28 cellular contexts compared by ENCODE assay signal in the genomic region with DNA sequence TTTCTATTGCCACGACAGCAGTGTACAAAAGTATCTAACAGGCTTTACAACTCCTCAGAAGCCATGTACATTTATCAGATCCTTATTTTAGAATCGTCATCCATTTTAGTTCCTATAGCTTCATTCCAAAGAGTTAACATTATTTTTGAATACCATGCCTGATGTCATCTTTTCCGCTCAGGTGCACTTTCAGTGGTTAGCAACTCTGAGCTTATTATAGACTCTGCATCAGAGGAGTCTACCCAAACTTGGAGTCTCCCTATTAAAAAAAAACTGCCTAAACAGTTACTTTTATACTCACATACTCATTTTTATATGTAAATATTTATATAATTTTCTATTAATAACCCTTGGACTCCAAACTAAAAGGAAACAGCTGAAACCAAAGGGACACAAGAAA. TPM values are rescaled to one million over a fixed set of nuclear protein-coding genes. Genes with fewer than 3 reads are reported as not detected.
"Had no signal": no experiment of that assay in that cellular context is flagged by ENCODE, and none has a peak within 500 bp of the region (broad histone marks: within the 10 kb centered on the region; RNA-seq: fewer than 3 reads in every experiment).

No MANE protein-coding gene starts in this region.

- H3K9me3 Mint-ChIP-seq: central memory CD8-positive, alpha-beta T cell had no signal

- H3K27ac ChIP-seq: breast epithelium, left lung, testis, vagina had no signal

- FAIRE-seq: small intestine had no signal

- H3K4me3 Mint-ChIP-seq: activated CD4-positive, alpha-beta memory T cell treated with anti-CD3 and anti-CD28 coated beads for 36 hours; activated naive CD4-positive, alpha-beta T cell treated with anti-CD3 and anti-CD28 coated beads for 36 hours; activated naive CD8-positive, alpha-beta T cell treated with anti-CD3 and anti-CD28 coated beads, Interleukin-2, amount 10 ng/mL, durations not matched to agents 7 days and 5 days; central memory CD8-positive, alpha-beta T cell; immature natural killer cell; naive thymus-derived CD4-positive, alpha-beta T cell; neural crest cell; stimulated activated memory B cell treated with anti-CD40 and anti-IgM and Interleukin-4, amounts not matched to agents 10 μg/mL and 1 μg/mL and 100 μg/mL, for 72 hours had no signal

- H3K4me1 Mint-ChIP-seq: activated naive CD8-positive, alpha-beta T cell treated with anti-CD3 and anti-CD28 coated beads, Interleukin-2, amount 10 ng/mL, durations not matched to agents 7 days and 5 days; central memory CD8-positive, alpha-beta T cell; immature natural killer cell; naive thymus-derived CD4-positive, alpha-beta T cell; neural crest cell; stimulated activated memory B cell treated with anti-CD40 and anti-IgM and Interleukin-4, amounts not matched to agents 10 μg/mL and 1 μg/mL and 100 μg/mL, for 72 hours had no signal

- H3K36me3 Mint-ChIP-seq: activated CD4-positive, alpha-beta memory T cell treated with anti-CD3 and anti-CD28 coated beads for 36 hours; activated naive CD8-positive, alpha-beta T cell treated with anti-CD3 and anti-CD28 coated beads, Interleukin-2, amount 10 ng/mL, durations not matched to agents 7 days and 5 days; immature natural killer cell; naive thymus-derived CD4-positive, alpha-beta T cell; stimulated activated memory B cell treated with anti-CD40 and anti-IgM and Interleukin-4, amounts not matched to agents 10 μg/mL and 1 μg/mL and 100 μg/mL, for 72 hours had no signal

- H3K9me3 ChIP-seq: testis, vagina had no signal

- H3K4me3 ChIP-seq: breast epithelium, left lung, testis, vagina had no signal

- DNase-seq: activated CD4-positive, alpha-beta memory T cell treated with anti-CD3 and anti-CD28 coated beads for 36 hours; activated CD4-positive, alpha-beta T cell treated with anti-CD3 and anti-CD28 coated beads for 48 hours; activated effector memory CD4-positive, alpha-beta T cell treated with Interleukin-2 at 50 U/mL for 16 hours; activated naive CD4-positive, alpha-beta T cell treated with anti-CD3 and anti-CD28 coated beads for 36 hours; activated naive CD8-positive, alpha-beta T cell treated with anti-CD3 and anti-CD28 coated beads, Interleukin-2, amount 10 ng/mL, durations not matched to agents 7 days and 5 days; activated T-cell treated with anti-CD3 and anti-CD28 coated beads, Interleukin-2, amount 50 U/mL, for 48 hours; amniotic stem cell; effector memory CD4-positive, alpha-beta T cell; foreskin melanocyte; immature natural killer cell; left lung; naive thymus-derived CD4-positive, alpha-beta T cell; small intestine; testis; trophoblast cell had no signal

- ATAC-seq: left lung; naive thymus-derived CD4-positive, alpha-beta T cell; sciatic nerve; stimulated activated memory B cell treated with anti-CD40 and anti-IgM and Interleukin-4, amounts not matched to agents 10 μg/mL and 1 μg/mL and 100 μg/mL, for 72 hours had no signal

- H3K27me3 ChIP-seq: breast epithelium, left lung, testis, vagina had no signal

- H3K36me3 ChIP-seq: breast epithelium, left lung, vagina had no signal

- H3K4me1 ChIP-seq: breast epithelium, left lung, testis, vagina had no signal

- H3K27ac Mint-ChIP-seq: activated CD4-positive, alpha-beta memory T cell treated with anti-CD3 and anti-CD28 coated beads for 36 hours; activated naive CD4-positive, alpha-beta T cell treated with anti-CD3 and anti-CD28 coated beads for 36 hours; activated naive CD8-positive, alpha-beta T cell treated with anti-CD3 and anti-CD28 coated beads, Interleukin-2, amount 10 ng/mL, durations not matched to agents 7 days and 5 days; immature natural killer cell; naive thymus-derived CD4-positive, alpha-beta T cell; stimulated activated memory B cell treated with anti-CD40 and anti-IgM and Interleukin-4, amounts not matched to agents 10 μg/mL and 1 μg/mL and 100 μg/mL, for 72 hours had no signal

- H3K27me3 Mint-ChIP-seq: activated CD4-positive, alpha-beta memory T cell treated with anti-CD3 and anti-CD28 coated beads for 36 hours; activated naive CD8-positive, alpha-beta T cell treated with anti-CD3 and anti-CD28 coated beads, Interleukin-2, amount 10 ng/mL, durations not matched to agents 7 days and 5 days; central memory CD8-positive, alpha-beta T cell; stimulated activated memory B cell treated with anti-CD40 and anti-IgM and Interleukin-4, amounts not matched to agents 10 μg/mL and 1 μg/mL and 100 μg/mL, for 72 hours had no signal

RNA-seq across cellular contexts. Expression of a gene that starts 31.6 kb away (rescaled TPM):
- total RNA-seq: activated CD4-positive, alpha-beta memory T cell treated with anti-CD3 and anti-CD28 coated beads for 36 hours; activated naive CD4-positive, alpha-beta T cell treated with anti-CD3 and anti-CD28 coated beads for 36 hours; activated naive CD8-positive, alpha-beta T cell treated with anti-CD3 and anti-CD28 coated beads, Interleukin-2, amount 10 ng/mL, durations not matched to agents 7 days and 5 days; breast epithelium; dermis microvascular lymphatic vessel endothelial cell; kidney epithelial cell; left lung; lung microvascular endothelial cell; naive thymus-derived CD4-positive, alpha-beta T cell; neural crest cell; omental fat pad; posterior vena cava; renal cortical epithelial cell; sciatic nerve; vagina had no signal
- polyA plus RNA-seq: esophagus; immature natural killer cell; naive thymus-derived CD4-positive, alpha-beta T cell; small intestine had no signal

RNA-seq across cellular contexts. Expression of a gene that starts 43.3 kb away (rescaled TPM):
- total RNA-seq: activated CD4-positive, alpha-beta memory T cell treated with anti-CD3 and anti-CD28 coated beads for 36 hours; activated naive CD4-positive, alpha-beta T cell treated with anti-CD3 and anti-CD28 coated beads for 36 hours; activated naive CD8-positive, alpha-beta T cell treated with anti-CD3 and anti-CD28 coated beads, Interleukin-2, amount 10 ng/mL, durations not matched to agents 7 days and 5 days; dermis microvascular lymphatic vessel endothelial cell; kidney epithelial cell; left lung; lung microvascular endothelial cell; naive thymus-derived CD4-positive, alpha-beta T cell; neural crest cell; posterior vena cava; vagina had no signal
- polyA plus RNA-seq: esophagus; immature natural killer cell; naive thymus-derived CD4-positive, alpha-beta T cell; small intestine had no signal
